Comparison of ENCODE assay signal across 11 cellular contexts in the genomic region with DNA sequence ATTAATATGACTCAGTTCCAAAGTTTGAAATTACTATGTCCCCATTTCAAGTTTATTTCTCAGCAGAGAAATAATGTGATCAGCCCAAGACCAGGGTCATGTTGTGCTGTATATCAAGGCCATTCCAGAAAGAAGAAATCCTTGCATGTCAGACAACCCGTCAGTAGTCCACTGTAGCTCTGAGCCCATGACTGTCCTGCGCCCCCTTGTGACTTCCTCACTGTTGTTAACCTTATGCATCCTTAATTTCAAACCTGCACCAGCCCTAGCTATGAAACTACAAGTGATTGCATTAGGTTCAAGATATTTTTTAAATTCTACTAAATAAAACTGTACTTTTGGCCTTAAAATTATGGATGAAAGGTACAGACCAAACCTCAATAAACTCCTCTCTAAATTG.
DNase-seq lines count a peak whose midpoint lies in the region; ATAC-seq and TF ChIP-seq lines count a peak whose summit lies in the region.
"Had no signal": no experiment of that assay in that cellular context is flagged by ENCODE, and none has a peak within 500 bp of the region (broad histone marks: within the 10 kb centered on the region; RNA-seq: fewer than 3 reads in every experiment).

No MANE protein-coding gene starts in this region.

- TF ChIP-seq CTCF in 22Rv1 (IDR thresholded peaks at IDR 0.05) (peak; percentile 71), GM12865 (IDR thresholded peaks at IDR 0.05; ENCODE audit: insufficient read depth, low read depth, low read length, missing control alignments) (peak; percentile 32), epithelial cell of esophagus (IDR thresholded peaks at IDR 0.05; ENCODE audit: insufficient read depth, low read depth, low read length, missing control alignments) (peak; percentile 24)

- DNase-seq in GM12865 (ENCODE audit: low read depth) (peak; percentile 30), NCI-H446 (lab: John Stamatoyannopoulos, UW) (peak; percentile 22 to 37), epithelial cell of esophagus (ENCODE audit: low read depth) (peak; percentile 46), GDM1 (lab: John Stamatoyannopoulos, UW) (no peak), NCI-H510A treated with DMSO at 0.1 percent for 48 hours (lab: John Stamatoyannopoulos, UW) (no peak)
- DNase-seq in stimulated activated CD4-positive, alpha-beta T cell treated with anti-CD3 and anti-CD28 coated beads, Interleukin-4, amount 100 ng/mL, for 24 hours, result no peak
- DNase-seq: effector memory CD8-positive, alpha-beta T cell; tibial artery had no signal

- no peak overlapping the region for H3K27ac ChIP-seq in 22Rv1
- H3K27ac ChIP-seq: parathyroid adenoma, tibial artery had no signal

- H3K4me3 ChIP-seq in GM12865 (ENCODE audit: low read depth, low read length), result no peak overlapping the region
- H3K4me3 ChIP-seq in epithelial cell of esophagus (ENCODE audit: low read length), result no peak overlapping the region
- H3K4me3 ChIP-seq: tibial artery had no signal

- no peak for ATAC-seq in HG03460 (IDR thresholded peaks at IDR 0.05; ENCODE audit: unreplicated experiment)
- ATAC-seq: effector memory CD8-positive, alpha-beta T cell had no signal

Comparison
In these comparisons a context has a peak if more than half of its experiments do, and no peak if none do; other contexts are left out.
1. DNase-seq: peak in GM12865 (single experiment), NCI-H446 (2 of 2) and epithelial cell of esophagus (single experiment); none in GDM1 (single experiment), stimulated activated CD4-positive, alpha-beta T cell treated with anti-CD3 and anti-CD28 coated beads, Interleukin-4, amount 100 ng/mL, for 24 hours (single experiment) and NCI-H510A treated with DMSO at 0.1 percent for 48 hours (single experiment).
2. Peak in every context shown above with its lines, with median percentiles within 50 percentile points of each other: CTCF ChIP-seq.